Comparison of ENCODE assay signal across 22 cellular contexts in genomic region chr19:21626091-21626490, GRCh38.
DNase-seq lines count a peak whose midpoint lies in the region; ATAC-seq, FAIRE-seq and TF ChIP-seq lines count a peak whose summit lies in the region.
"Had no signal": no experiment of that assay in that cellular context is flagged by ENCODE, and none has a peak within 500 bp of the region (broad histone marks: within the 10 kb centered on the region; RNA-seq: fewer than 3 reads in every experiment).

No MANE protein-coding gene starts in this region.

- H3K27ac ChIP-seq in DND-41 (ENCODE audit: low read length): peak overlapping the region; percentile 92
- H3K27ac ChIP-seq in K562 (ENCODE audit: extremely low read depth, low read depth, low read length): peak overlapping the region; percentile 46; the same call in 1 of the 3 replicates
- H3K27ac ChIP-seq: 22Rv1; A549; BLaER1 treated with 17β-estradiol and CSF1 and Interleukin-3, amounts not matched to agents 10 nM and 100 nM; C4-2B had no signal

- peaks cover 11% of the 10 kb centered on the region for H3K4me1 Mint-ChIP-seq in progenitor cell of endocrine pancreas (ENCODE audit: low read depth)
- H3K4me1 Mint-ChIP-seq: B cell had no signal

- FAIRE-seq in K562 (lab: Jason Lieb, UNC): no peak
- FAIRE-seq: A549, D721Med, GM12878, GM12892, GM18507 had no signal

- no peak for TF ChIP-seq EP300 in K562 (IDR thresholded peaks at IDR 0.05; ENCODE audit: low read length)

- in situ Hi-C loops in K562 (cut with MboI): no loop called here

- H3K4me2 ChIP-seq in DND-41 (ENCODE audit: insufficient read depth, low read length): no peak overlapping the region
- H3K4me2 ChIP-seq in K562 (ENCODE audit: insufficient read depth, low read length): no peak overlapping the region
- H3K4me2 ChIP-seq: A549; BLaER1 treated with 17β-estradiol and CSF1 and Interleukin-3, amounts not matched to agents 10 nM and 100 nM had no signal

- CTCF ChIA-PET in K562 (lab: Yijun Ruan, JAX; ENCODE audit: low intra/inter-chr PET ratio): no interaction called here

- no peaks in the 10 kb centered on the region for H3K27me3 Mint-ChIP-seq in progenitor cell of endocrine pancreas
- H3K27me3 Mint-ChIP-seq: B cell; CD4-positive, alpha-beta T cell had no signal

- no peaks in the 10 kb centered on the region for H3K27me3 ChIP-seq in DND-41 (ENCODE audit: insufficient read depth, low read length, poor library complexity)
- no peaks in the 10 kb centered on the region for H3K27me3 ChIP-seq in K562 (ENCODE audit: control insufficient read depth in 2 of 2, insufficient read depth in 2 of 2, low read length in 2 of 2)
- H3K27me3 ChIP-seq: BLaER1 treated with 17β-estradiol and CSF1 and Interleukin-3, amounts not matched to agents 10 nM and 100 nM had no signal

- peaks cover 8% of the 10 kb centered on the region for H3K36me3 ChIP-seq in DND-41 (ENCODE audit: insufficient read depth, low read length)
- no peaks in the 10 kb centered on the region for H3K36me3 ChIP-seq in K562 (ENCODE audit: control insufficient read depth, insufficient read depth, low read length)
- H3K36me3 ChIP-seq: BLaER1 treated with 17β-estradiol and CSF1 and Interleukin-3, amounts not matched to agents 10 nM and 100 nM had no signal

- peaks cover 11% of the 10 kb centered on the region for H3K36me3 Mint-ChIP-seq in progenitor cell of endocrine pancreas (ENCODE audit: insufficient read depth)
- H3K36me3 Mint-ChIP-seq: CD8-positive, alpha-beta T cell had no signal

- H3K9me3 Mint-ChIP-seq in progenitor cell of endocrine pancreas (ENCODE audit: low read depth): peaks cover 29% of the 10 kb centered on the region
- H3K9me3 Mint-ChIP-seq: CD8-positive, alpha-beta T cell had no signal

- ATAC-seq in DND-41 (ENCODE audit: insufficient read depth, low read depth) (no peak), K562 (no peak), GM19328 (IDR thresholded peaks at IDR 0.05; ENCODE audit: unreplicated experiment) (no peak)
- ATAC-seq: A549; CD8-positive, alpha-beta T cell; GM12878 had no signal

- H4K20me1 ChIP-seq in DND-41 (ENCODE audit: insufficient read depth, low read length) (no peaks in the 10 kb centered on the region), K562 (replicated peaks; ENCODE audit: control insufficient read depth, insufficient read depth, low read length) (no peaks in the 10 kb centered on the region)
- H4K20me1 ChIP-seq: BLaER1 treated with 17β-estradiol and CSF1 and Interleukin-3, amounts not matched to agents 10 nM and 100 nM had no signal

- peaks cover 46% of the 10 kb centered on the region for H3K4me1 ChIP-seq in DND-41 (ENCODE audit: insufficient read depth, low read length)
- peaks cover 0 to 34% of the 10 kb centered on the region in 2 experiments; a peak in 4 of 5 replicates for H3K4me1 ChIP-seq in K562 (replicated peaks in 1 of 2; ENCODE audit: control insufficient read depth in 2 of 2, insufficient read depth in 2 of 2, low read length in 2 of 2)
- H3K4me1 ChIP-seq: A549; BLaER1 treated with 17β-estradiol and CSF1 and Interleukin-3, amounts not matched to agents 10 nM and 100 nM; Caco-2 had no signal

- no peak for TF ChIP-seq POLR2A in K562 (conservative IDR thresholded peaks at IDR 0.05)

- POLR2A ChIA-PET in K562 (lab: Yijun Ruan, JAX): interaction anchor here (0.6 to 1.4 kb wide), 4 partner anchors 11 to 1859 kb away, joined by 3 to 6 read pairs (median 4); no protein-coding TSS in a partner anchor

- 13% methylated on average over 1 of the region's 1 CpG for WGBS in K562 (ENCODE audit: insufficient coverage, low coverage, missing lambda C conversion rate)

- H3K9me3 ChIP-seq in DND-41 (ENCODE audit: insufficient read depth, low read length, severe bottlenecking) (peaks cover 16% of the 10 kb centered on the region), K562 (replicated peaks; ENCODE audit: control insufficient read depth, insufficient read depth, low read depth, low read length) (no peaks in the 10 kb centered on the region)
- H3K9me3 ChIP-seq: A549, Caco-2 had no signal

- no peak for TF ChIP-seq CTCF in DND-41 (IDR thresholded peaks at IDR 0.05; ENCODE audit: borderline replicate concordance, extremely low read depth, low read length, poor library complexity, severe bottlenecking)
- TF ChIP-seq CTCF in K562 (IDR thresholded peaks at IDR 0.05 in 2 of 3, conservative IDR thresholded peaks at IDR 0.05 in 1 of 3; ENCODE audit: insufficient read depth in 2 of 3, low read depth in 1 of 3, low read length in 3 of 3): no peak
- no peak for TF ChIP-seq CTCF in progenitor cell of endocrine pancreas (IDR thresholded peaks at IDR 0.05; ENCODE audit: unreplicated experiment)

- no peaks in the 10 kb centered on the region for H3K9me1 ChIP-seq in K562 (ENCODE audit: control insufficient read depth, insufficient read depth, low read length)

- H2AFZ ChIP-seq in DND-41 (ENCODE audit: low read depth, low read length) (no peak overlapping the region), K562 (ENCODE audit: low read depth, low read length) (no peak overlapping the region)

- H3K79me2 ChIP-seq in DND-41 (ENCODE audit: insufficient read depth, low read length) (no peaks in the 10 kb centered on the region; the same call in 1 of the 2 replicates), K562 (ENCODE audit: control insufficient read depth, insufficient read depth, low read length) (no peaks in the 10 kb centered on the region)

- BruUV-seq in K562 (replicated peaks; lab: Mats Ljungman, UMichigan): no TSS peak

- intact Hi-C loops in K562 (cut with micrococcal nuclease): no loop called here

- TF ChIP-seq RAD21 in K562 (CRISPR knock-in tag; conservative IDR thresholded peaks at IDR 0.05 in 1 of 2, IDR thresholded peaks at IDR 0.05 in 1 of 2): no peak

- H3K4me3 ChIP-seq in DND-41 (ENCODE audit: low read depth in 1 of 2, low read length in 2 of 2) (no peak overlapping the region), K562 (no peak overlapping the region)
- H3K4me3 ChIP-seq: A549; BLaER1 treated with 17β-estradiol and CSF1 and Interleukin-3, amounts not matched to agents 10 nM and 100 nM; GM12878 had no signal

- H3K4me3 Mint-ChIP-seq in progenitor cell of endocrine pancreas (ENCODE audit: low read depth): no peak overlapping the region
- H3K4me3 Mint-ChIP-seq: B cell; CD4-positive, alpha-beta T cell; CD8-positive, alpha-beta T cell had no signal

- DNase-seq in DND-41 (no peak), K562 (ENCODE audit: extremely low read depth in 1 of 4, low spot score in 3 of 4) (no peak), progenitor cell of endocrine pancreas (ENCODE audit: low spot score, unreplicated experiment) (no peak)
- DNase-seq in stimulated activated CD4-positive, alpha-beta T cell treated with anti-CD3 and anti-CD28 coated beads, Interleukin-4, amount 100 ng/mL, for 4 hours: no peak
- DNase-seq: AML-193; Caco-2; Calu3; CD4-positive, alpha-beta T cell; CD8-positive, alpha-beta T cell; DMS79 treated with DMSO at 0.1 percent for 48 hours; EL; GDM1 had no signal

- H3K27ac Mint-ChIP-seq in progenitor cell of endocrine pancreas: peak overlapping the region; percentile 27
- H3K27ac Mint-ChIP-seq: B cell; CD4-positive, alpha-beta T cell; CD8-positive, alpha-beta T cell had no signal

- H3K9ac ChIP-seq in DND-41 (ENCODE audit: low read depth, low read length): peak overlapping the region; percentile 47; the same call in 1 of the 2 replicates
- no peak overlapping the region for H3K9ac ChIP-seq in K562 (ENCODE audit: insufficient read depth in 1 of 2, low read depth in 2 of 2, low read length in 2 of 2)
- H3K9ac ChIP-seq: BLaER1 treated with 17β-estradiol and CSF1 and Interleukin-3, amounts not matched to agents 10 nM and 100 nM had no signal

TF ChIP-seq in K562, 482 proteins besides CTCF, POLR2A, EP300 and RAD21 (continues in another document):
- TF ChIP-seq DACH1 (IDR thresholded peaks at IDR 0.05; ENCODE audit: partially characterized antibody) (no peak), HDAC6 (IDR thresholded peaks at IDR 0.05; ENCODE audit: low read depth, low read length) (no peak), ZNF184 (CRISPR knock-in tag; IDR thresholded peaks at IDR 0.05) (no peak), NR2F6 (CRISPR knock-in tag; IDR thresholded peaks at IDR 0.05) (no peak), CHD4 (IDR thresholded peaks at IDR 0.05; ENCODE audit: insufficient read depth, insufficient replicate concordance, low read depth, low read length, poor library complexity, severe bottlenecking) (no peak), PCBP1 (IDR thresholded peaks at IDR 0.05; ENCODE audit: low read depth, low read length, poor library complexity, severe bottlenecking) (no peak), HOMEZ (CRISPR knock-in tag; IDR thresholded peaks at IDR 0.05) (no peak), GTF2F1 (IDR thresholded peaks at IDR 0.05; ENCODE audit: low read depth, low read length) (no peak), CGGBP1 (CRISPR knock-in tag; IDR thresholded peaks at IDR 0.05) (no peak), ATF3 (IDR thresholded peaks at IDR 0.05) (peak; percentile 74), ATF3 (CRISPR knock-in tag; conservative IDR thresholded peaks at IDR 0.05) (no peak), ATF1 (CRISPR knock-in tag; IDR thresholded peaks at IDR 0.05) (no peak), ATF1 (tag; IDR thresholded peaks at IDR 0.05) (peak; percentile 55; the same call in 1 of the 2 replicates), ZBED1 (IDR thresholded peaks at IDR 0.05) (no peak), ATF7 (IDR thresholded peaks at IDR 0.05) (peak; percentile 59; the same call in 1 of the 2 replicates)
